34 cellular contexts compared by ENCODE assay signal in genomic region chrY:16454799-16455198, GRCh38.
"Had no signal": no experiment of that assay in that cellular context is flagged by ENCODE, and none has a peak within 500 bp of the region (broad histone marks: within the 10 kb centered on the region; RNA-seq: fewer than 3 reads in every experiment).

No MANE protein-coding gene starts in this region.

- ATAC-seq: activated naive CD4-positive, alpha-beta T cell treated with anti-CD3 and anti-CD28 coated beads, Interleukin-2, amount 50 U/mL, for 72 hours; activated naive CD8-positive, alpha-beta T cell treated with anti-CD3 and anti-CD28 coated beads, Interleukin-2, amount 50 U/mL, for 24 hours; activated T-cell treated with anti-CD3 and anti-CD28 coated beads, Interleukin-2, amount 50 U/mL, for 4 hours; activated T-cell treated with anti-CD3 and anti-CD28 coated beads, Interleukin-2, amount 50 U/mL, for 72 hours; activated T-helper 17 cell treated with anti-CD3 and anti-CD28 coated beads, Interleukin-2, amount 50 U/mL, for 72 hours; body of pancreas had no signal

- H3K27ac ChIP-seq: adrenal gland, ascending aorta, body of pancreas, brain microvascular endothelial cell, breast epithelium, cardiac muscle cell had no signal

- H3K4me1 ChIP-seq: adrenal gland, ascending aorta, body of pancreas, breast epithelium had no signal

- FAIRE-seq: astrocyte, bronchial epithelial cell had no signal

- H3K36me3 ChIP-seq: adrenal gland, ascending aorta, brain microvascular endothelial cell, breast epithelium, cardiac muscle cell had no signal

- H3K4me3 ChIP-seq: adrenal gland, ascending aorta, body of pancreas, breast epithelium, cardiac muscle cell had no signal

- H3K27me3 ChIP-seq: adrenal gland, ascending aorta, body of pancreas, brain microvascular endothelial cell, breast epithelium, cardiac muscle cell had no signal

- DNase-seq: activated effector memory CD4-positive, alpha-beta T cell treated with anti-CD3 and anti-CD28 coated beads, Interleukin-2, amount 50 U/mL, for 16 hours; activated effector memory CD4-positive, alpha-beta T cell treated with Interleukin-2 at 50 U/mL for 16 hours; activated gamma-delta T cell; activated gamma-delta T cell treated with Interleukin-2 at 50 U/mL for 16 hours; activated naive CD4-positive, alpha-beta T cell; activated naive CD4-positive, alpha-beta T cell treated with anti-CD3 and anti-CD28 coated beads for 36 hours; activated naive CD4-positive, alpha-beta T cell treated with anti-CD3 and anti-CD28 coated beads, Interleukin-2, amount 10 ng/mL, durations not matched to agents 7 days and 5 days; activated naive CD4-positive, alpha-beta T cell treated with anti-CD3 and anti-CD28 coated beads, Interleukin-2, amount 50 U/mL, for 16 hours; activated naive CD4-positive, alpha-beta T cell treated with Interleukin-2 at 50 U/mL for 16 hours; activated naive CD8-positive, alpha-beta T cell treated with anti-CD3 and anti-CD28 coated beads for 36 hours; activated naive CD8-positive, alpha-beta T cell treated with anti-CD3 and anti-CD28 coated beads, Interleukin-2, amount 10 ng/mL, durations not matched to agents 7 days and 5 days; activated naive CD8-positive, alpha-beta T cell treated with anti-CD3 and anti-CD28 coated beads, Interleukin-2, amount 50 U/mL, for 24 hours; activated T-cell treated with anti-CD3 and anti-CD28 coated beads, Interleukin-2, amount 50 U/mL, for 1 hour; activated T-cell treated with anti-CD3 and anti-CD28 coated beads, Interleukin-2, amount 50 U/mL, for 24 hours; activated T-cell treated with anti-CD3 and anti-CD28 coated beads, Interleukin-2, amount 50 U/mL, for 4 hours; activated T-cell treated with anti-CD3 and anti-CD28 coated beads, Interleukin-2, amount 50 U/mL, for 48 hours; activated T-cell treated with anti-CD3 and anti-CD28 coated beads, Interleukin-2, amount 50 U/mL, for 72 hours; adrenal gland; amniotic stem cell; amygdala; anterior cingulate cortex; aorta; body of pancreas; brain microvascular endothelial cell; caudate nucleus; central memory CD4-positive, alpha-beta T cell; cerebellar nuclear complex had no signal

- H3K9me3 ChIP-seq: adrenal gland, ascending aorta, body of pancreas, breast epithelium had no signal
